ENCODE assay signal across 24 cellular contexts in the genomic region with DNA sequence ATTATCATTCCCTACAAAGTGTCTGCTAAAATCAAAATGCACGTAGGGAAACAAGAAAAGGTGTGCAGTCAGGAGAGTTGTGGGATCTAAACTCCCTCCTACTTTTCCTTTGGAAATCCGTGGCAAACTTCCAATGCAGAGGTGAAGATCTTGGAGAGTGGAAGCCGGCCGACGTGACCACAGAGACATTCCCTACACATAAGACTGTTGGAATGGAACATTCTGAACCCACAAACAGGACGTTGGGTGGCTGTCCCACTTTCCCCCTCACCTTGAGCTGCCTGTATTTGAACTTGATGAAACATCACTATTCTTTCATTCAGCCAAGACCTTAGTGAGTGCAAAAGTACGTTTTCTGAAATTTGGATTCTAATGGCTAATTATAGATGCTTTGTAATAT.
DNase-seq lines count a peak whose midpoint lies in the region; ATAC-seq and TF ChIP-seq lines count a peak whose summit lies in the region.
"Had no signal": no experiment of that assay in that cellular context is flagged by ENCODE, and none has a peak within 500 bp of the region (broad histone marks: within the 10 kb centered on the region; RNA-seq: fewer than 3 reads in every experiment).

No MANE protein-coding gene starts in this region.

- CTCF ChIA-PET in activated CD8-positive, alpha-beta T cell treated with anti-CD3 and anti-CD28 coated beads, Interleukin-2, amount 10 ng/mL, durations not matched to agents 7 days and 5 days (lab: Charles Lee): no interaction called here
- CTCF ChIA-PET in SK-N-SH (lab: Yijun Ruan, JAX) (no interaction called here), Caco-2 (lab: Charles Lee) (no interaction called here)

- no peaks in the 10 kb centered on the region; the same call in 1 of the 2 replicates for H3K27me3 ChIP-seq in SK-N-SH (ENCODE audit: insufficient read depth)
- H3K27me3 ChIP-seq in Caco-2 (replicated peaks; ENCODE audit: control insufficient read depth, insufficient read depth, low read length): no peaks in the 10 kb centered on the region
- H3K27me3 ChIP-seq: BLaER1, vagina had no signal

- BruUV-seq in Caco-2 (replicated peaks; lab: Mats Ljungman, UMichigan): no TSS peak

- TF ChIP-seq RAD21 in SK-N-SH (IDR thresholded peaks at IDR 0.05; ENCODE audit: low read length): no peak

- H3K4me2 ChIP-seq in SK-N-SH: no peak overlapping the region
- H3K4me2 ChIP-seq: BLaER1, smooth muscle cell had no signal

- no peaks in the 10 kb centered on the region for H3K36me3 ChIP-seq in SK-N-SH (replicated peaks in 1 of 2; ENCODE audit: control insufficient read depth in 1 of 2, insufficient read depth in 2 of 2, low read length in 1 of 2)
- no peaks in the 10 kb centered on the region for H3K36me3 ChIP-seq in Caco-2 (ENCODE audit: control insufficient read depth, insufficient read depth, low read length)
- H3K36me3 ChIP-seq: heart left ventricle, thoracic aorta, vagina, WERI-Rb-1 had no signal

- TF ChIP-seq CTCF in SK-N-SH (IDR thresholded peaks at IDR 0.05): no peak
- no peak for TF ChIP-seq CTCF in Caco-2 (IDR thresholded peaks at IDR 0.05; ENCODE audit: insufficient read depth in 1 of 2, low read depth in 1 of 2, low read length in 1 of 2, severe bottlenecking in 1 of 2, unreplicated experiment in 1 of 2)

- DNase-seq in activated naive CD4-positive, alpha-beta T cell treated with Interleukin-2 at 50 U/mL for 16 hours: no peak
- peak; percentile 17 for DNase-seq in activated CD8-positive, alpha-beta T cell treated with anti-CD3 and anti-CD28 coated beads, Interleukin-2, amount 10 ng/mL, durations not matched to agents 7 days and 5 days
- DNase-seq in immature natural killer cell (no peak), SK-N-SH (no peak), Caco-2 (no peak)
- no peak for DNase-seq in stimulated activated CD4-positive, alpha-beta T cell treated with anti-CD3 and anti-CD28 coated beads, Interleukin-2, amount 100 ng/mL, for 48 hours
- DNase-seq: activated CD4-positive, alpha-beta T cell treated with anti-CD3 and anti-CD28 coated beads, Interleukin-2, amount 50 U/mL, for 4 hours; activated T-cell treated with anti-CD3 and anti-CD28 coated beads, Interleukin-2, amount 50 U/mL, for 48 hours; heart left ventricle; NCI-H1105 treated with DMSO at 0.1 percent for 48 hours; NCI-H2029; NCI-H774; nucleus accumbens; stimulated activated CD4-positive, alpha-beta T cell treated with anti-CD3 and anti-CD28 coated beads, Interleukin-2, amount 100 ng/mL, for 24 hours; T-helper 9 cell; WERI-Rb-1 had no signal

- H3K4me1 Mint-ChIP-seq in activated naive CD4-positive, alpha-beta T cell treated with anti-CD3 and anti-CD28 coated beads, Interleukin-2, amount 50 U/mL, for 24 hours: peaks cover 82% of the 10 kb centered on the region
- peaks cover 73% of the 10 kb centered on the region for H3K4me1 Mint-ChIP-seq in activated CD8-positive, alpha-beta T cell treated with anti-CD3 and anti-CD28 coated beads, Interleukin-2, amount 10 ng/mL, durations not matched to agents 7 days and 5 days (ENCODE audit: low read depth)
- H3K4me1 Mint-ChIP-seq in immature natural killer cell (peaks cover 76 to 82% of the 10 kb centered on the region in 2 donors), Caco-2 (ENCODE audit: low read depth, unreplicated experiment) (no peaks in the 10 kb centered on the region)

- POLR2A ChIA-PET in activated CD8-positive, alpha-beta T cell treated with anti-CD3 and anti-CD28 coated beads, Interleukin-2, amount 10 ng/mL, durations not matched to agents 7 days and 5 days (lab: Charles Lee): no interaction called here
- POLR2A ChIA-PET in SK-N-SH (lab: Yijun Ruan, JAX) (no interaction called here), Caco-2 (lab: Charles Lee) (no interaction called here)

- H3K4me3 Mint-ChIP-seq in activated naive CD4-positive, alpha-beta T cell treated with anti-CD3 and anti-CD28 coated beads, Interleukin-2, amount 50 U/mL, for 24 hours: no peak overlapping the region
- H3K4me3 Mint-ChIP-seq in activated CD8-positive, alpha-beta T cell treated with anti-CD3 and anti-CD28 coated beads, Interleukin-2, amount 10 ng/mL, durations not matched to agents 7 days and 5 days: no peak overlapping the region
- H3K4me3 Mint-ChIP-seq in immature natural killer cell (peak overlapping the region in 4 of 5 donors; percentile 8 to 74 (median 40)), Caco-2 (ENCODE audit: unreplicated experiment) (no peak overlapping the region)

- WGBS in SK-N-SH (ENCODE audit: low lambda C conversion rate): 30% methylated on average over 7 of the region's 7 CpGs

- peaks cover 21% of the 10 kb centered on the region for H3K36me3 Mint-ChIP-seq in activated naive CD4-positive, alpha-beta T cell treated with anti-CD3 and anti-CD28 coated beads, Interleukin-2, amount 50 U/mL, for 24 hours
- peaks cover 83% of the 10 kb centered on the region for H3K36me3 Mint-ChIP-seq in activated CD8-positive, alpha-beta T cell treated with anti-CD3 and anti-CD28 coated beads, Interleukin-2, amount 10 ng/mL, durations not matched to agents 7 days and 5 days (ENCODE audit: low read depth)
- H3K36me3 Mint-ChIP-seq in immature natural killer cell: peaks cover 30 to 51% (median 40%) of the 10 kb centered on the region in 3 donors
- H3K36me3 Mint-ChIP-seq in Caco-2 (ENCODE audit: insufficient read depth, unreplicated experiment): no peaks in the 10 kb centered on the region

- ATAC-seq in activated CD8-positive, alpha-beta T cell treated with anti-CD3 and anti-CD28 coated beads, Interleukin-2, amount 10 ng/mL, durations not matched to agents 7 days and 5 days: no peak
- no peak for ATAC-seq in HG03097 (IDR thresholded peaks at IDR 0.05; ENCODE audit: low FRiP score, unreplicated experiment)
- ATAC-seq: HCT116, heart left ventricle had no signal

- no peaks in the 10 kb centered on the region for H3K9me3 ChIP-seq in SK-N-SH
- H3K9me3 ChIP-seq in Caco-2: no peaks in the 10 kb centered on the region
- H3K9me3 ChIP-seq: heart left ventricle, thoracic aorta, vagina had no signal

- no peak overlapping the region for H3K27ac ChIP-seq in SK-N-SH (ENCODE audit: low read depth in 2 of 2, low read length in 1 of 2)
- H3K27ac ChIP-seq: BLaER1, heart left ventricle, RWPE1, thoracic aorta, vagina, WERI-Rb-1 had no signal

- intact Hi-C loops in Caco-2 (cut with micrococcal nuclease; ENCODE audit: unreplicated experiment): no loop called here

- no peaks in the 10 kb centered on the region for H3K9me3 Mint-ChIP-seq in activated naive CD4-positive, alpha-beta T cell treated with anti-CD3 and anti-CD28 coated beads, Interleukin-2, amount 50 U/mL, for 24 hours
- H3K9me3 Mint-ChIP-seq in activated CD8-positive, alpha-beta T cell treated with anti-CD3 and anti-CD28 coated beads, Interleukin-2, amount 10 ng/mL, durations not matched to agents 7 days and 5 days (ENCODE audit: insufficient read depth): peaks cover 22% of the 10 kb centered on the region
- H3K9me3 Mint-ChIP-seq in immature natural killer cell: no peaks in the 10 kb centered on the region
- H3K9me3 Mint-ChIP-seq in Caco-2 (ENCODE audit: unreplicated experiment): peaks cover 11% of the 10 kb centered on the region

- H3K9ac ChIP-seq in SK-N-SH: no peak overlapping the region
- H3K9ac ChIP-seq: BLaER1 had no signal

- H2AFZ ChIP-seq in SK-N-SH (ENCODE audit: low read depth): no peak overlapping the region

- TF ChIP-seq EP300 in SK-N-SH (IDR thresholded peaks at IDR 0.05; ENCODE audit: borderline replicate concordance in 1 of 2, low read depth in 1 of 2, low read length in 1 of 2): no peak

- peak overlapping the region; percentile 55 for H3K27ac Mint-ChIP-seq in activated naive CD4-positive, alpha-beta T cell treated with anti-CD3 and anti-CD28 coated beads, Interleukin-2, amount 50 U/mL, for 24 hours
- H3K27ac Mint-ChIP-seq in activated CD8-positive, alpha-beta T cell treated with anti-CD3 and anti-CD28 coated beads, Interleukin-2, amount 10 ng/mL, durations not matched to agents 7 days and 5 days: peak overlapping the region; percentile 68
- H3K27ac Mint-ChIP-seq in immature natural killer cell (peak overlapping the region; percentile 51 to 93 (median 86)), Caco-2 (ENCODE audit: unreplicated experiment) (no peak overlapping the region)

- H3K27me3 Mint-ChIP-seq in activated naive CD4-positive, alpha-beta T cell treated with anti-CD3 and anti-CD28 coated beads, Interleukin-2, amount 50 U/mL, for 24 hours: no peaks in the 10 kb centered on the region
- no peaks in the 10 kb centered on the region for H3K27me3 Mint-ChIP-seq in activated CD8-positive, alpha-beta T cell treated with anti-CD3 and anti-CD28 coated beads, Interleukin-2, amount 10 ng/mL, durations not matched to agents 7 days and 5 days (ENCODE audit: low read depth)
- peaks cover 0 to 4% (median 1%) of the 10 kb centered on the region in 3 donors for H3K27me3 Mint-ChIP-seq in immature natural killer cell (ENCODE audit: low read depth in 3 of 3)
- peaks cover 9% of the 10 kb centered on the region for H3K27me3 Mint-ChIP-seq in Caco-2 (ENCODE audit: insufficient read depth, unreplicated experiment)

- H3F3A ChIP-seq in SK-N-SH (replicated peaks; ENCODE audit: insufficient read depth): no peaks in the 10 kb centered on the region

- H3K4me1 ChIP-seq in SK-N-SH (ENCODE audit: control insufficient read depth in 1 of 2, insufficient read depth in 2 of 2, low read depth in 1 of 2, low read length in 1 of 2) (no peaks in the 10 kb centered on the region), Caco-2 (no peaks in the 10 kb centered on the region)
- H3K4me1 ChIP-seq: BLaER1, vagina had no signal

- H3K9me2 ChIP-seq in SK-N-SH: no peaks in the 10 kb centered on the region

- H3K79me2 ChIP-seq in SK-N-SH (ENCODE audit: insufficient read depth): no peaks in the 10 kb centered on the region

- no peaks in the 10 kb centered on the region for H4K20me1 ChIP-seq in SK-N-SH (ENCODE audit: insufficient read depth)
- H4K20me1 ChIP-seq: BLaER1 had no signal

- H3K4me3 ChIP-seq in SK-N-SH (ENCODE audit: low read depth in 2 of 2, low read length in 1 of 2): no peak overlapping the region
- no peak overlapping the region for H3K4me3 ChIP-seq in Caco-2 (ENCODE audit: low read depth, low read length)
- H3K4me3 ChIP-seq: BLaER1, heart left ventricle, smooth muscle cell, thoracic aorta, vagina had no signal

TF ChIP-seq in SK-N-SH, 30 proteins besides CTCF, POLR2A, EP300 and RAD21 (continues in another document):
- TF ChIP-seq JUND (IDR thresholded peaks at IDR 0.05) (no peak), PBX3 (IDR thresholded peaks at IDR 0.05) (no peak), SIN3A (IDR thresholded peaks at IDR 0.05; ENCODE audit: borderline replicate concordance, low read depth, low read length) (no peak), RFX5 (IDR thresholded peaks at IDR 0.05; ENCODE audit: low read length) (no peak), MEF2A (IDR thresholded peaks at IDR 0.05; ENCODE audit: borderline replicate concordance, low read depth) (no peak)

Comparison
In these comparisons a context has a peak if more than half of its experiments do, and no peak if none do; other contexts are left out.
1. H3K4me3 Mint-ChIP-seq: peak in immature natural killer cell (4 of 5); none in activated naive CD4-positive, alpha-beta T cell treated with anti-CD3 and anti-CD28 coated beads, Interleukin-2, amount 50 U/mL, for 24 hours (single experiment), activated CD8-positive, alpha-beta T cell treated with anti-CD3 and anti-CD28 coated beads, Interleukin-2, amount 10 ng/mL, durations not matched to agents 7 days and 5 days (single experiment) and Caco-2 (single experiment).